ENCODE assay signal across 7 cellular contexts in the genomic region with DNA sequence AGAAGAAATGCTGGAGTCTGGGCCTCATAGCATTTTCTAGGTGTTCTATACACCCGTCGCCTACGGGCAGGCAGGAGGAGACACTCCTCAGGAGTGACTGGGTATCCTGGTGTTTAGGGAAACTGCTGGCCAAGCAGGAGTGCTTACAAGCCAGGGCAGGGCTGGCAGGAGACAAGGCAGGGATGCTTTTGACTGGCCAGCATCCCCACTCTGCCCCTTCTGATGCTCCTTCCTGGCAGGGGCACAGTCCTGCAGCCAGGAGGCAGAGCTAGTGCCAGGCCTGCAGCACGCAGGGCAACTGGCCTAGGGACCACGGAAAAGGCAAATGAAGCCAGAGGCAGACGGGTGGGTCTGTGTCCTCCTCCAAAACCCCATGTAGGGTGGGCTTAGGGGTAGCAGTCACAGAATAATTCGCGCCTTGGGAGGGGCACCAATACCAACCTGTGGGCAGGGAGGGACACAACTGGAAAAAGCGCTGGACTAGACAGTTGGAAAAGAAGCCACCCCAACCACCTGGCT. TPM values are rescaled to one million over a fixed set of nuclear protein-coding genes. Genes with fewer than 3 reads are reported as not detected.
DNase-seq lines count a peak whose midpoint lies in the region; ATAC-seq and TF ChIP-seq lines count a peak whose summit lies in the region.

No MANE protein-coding gene starts in this region.

- H3K9me3 ChIP-seq in OCI-LY7 (ENCODE audit: low read length) = no peaks in the 10 kb centered on the region
- no peaks in the 10 kb centered on the region for H3K9me3 ChIP-seq in duodenal mucosa (ENCODE audit: control insufficient read depth in 1 of 2, low read length in 2 of 2)
- H3K9me3 ChIP-seq in neuron (ENCODE audit: low read length) = no peaks in the 10 kb centered on the region

- peaks cover 3 to 4% of the 10 kb centered on the region in 2 donors for H3K27me3 ChIP-seq in duodenal mucosa (ENCODE audit: control insufficient read depth in 1 of 2, insufficient read depth in 2 of 2, low read length in 2 of 2)
- H3K27me3 ChIP-seq in neuron (ENCODE audit: insufficient read depth, low read length) = peaks cover 7% of the 10 kb centered on the region

- TF ChIP-seq CTCF in GM12864 (IDR thresholded peaks at IDR 0.05; ENCODE audit: low read depth, low read length, missing control alignments) (no peak), OCI-LY7 (conservative IDR thresholded peaks at IDR 0.05; ENCODE audit: low read length) (no peak)

- H4K20me1 ChIP-seq in OCI-LY7 (ENCODE audit: insufficient read depth, low read length) = no peaks in the 10 kb centered on the region

- H3K4me1 ChIP-seq in OCI-LY7 (ENCODE audit: insufficient read depth, low read length, poor library complexity, severe bottlenecking) = peaks cover 16% of the 10 kb centered on the region
- peaks cover 19 to 29% of the 10 kb centered on the region in 2 donors for H3K4me1 ChIP-seq in duodenal mucosa (ENCODE audit: control insufficient read depth in 1 of 2, insufficient read depth in 2 of 2, low read length in 2 of 2)
- H3K4me1 ChIP-seq in neuron (ENCODE audit: insufficient read depth, low read length) = peaks cover 37% of the 10 kb centered on the region

- peaks cover 10% of the 10 kb centered on the region; the same call in 1 of the 2 replicates for H3K79me2 ChIP-seq in OCI-LY7 (ENCODE audit: insufficient read depth, low read depth, low read length)

- intact Hi-C loops in OCI-LY7 (cut with micrococcal nuclease; ENCODE audit: unreplicated experiment) = loop anchor here (2.0 kb wide), 1 partner anchor 54 kb away; no protein-coding TSS in a partner anchor

- POLR2A ChIA-PET in OCI-LY7 (lab: Charles Lee) = interaction anchor here (1.6 to 2.3 kb wide), 2 partner anchors 11 to 22 kb away, joined by 3 to 7 read pairs; no protein-coding TSS in a partner anchor

- no peak for DNase-seq in GM12864 (ENCODE audit: low read depth)
- peak; percentile 37 for DNase-seq in OCI-LY7 (ENCODE audit: low spot score)
- DNase-seq in stimulated activated CD4-positive, alpha-beta T cell treated with anti-CD3 and anti-CD28 coated beads, Interleukin-4, amount 100 ng/mL, for 4 hours = no peak
- DNase-seq in effector CD8-positive, alpha-beta T cell (lab: John Stamatoyannopoulos, UW) = no peak

- peaks cover 15% of the 10 kb centered on the region for H3K36me3 ChIP-seq in OCI-LY7 (ENCODE audit: insufficient read depth, low read length)
- H3K36me3 ChIP-seq in duodenal mucosa (ENCODE audit: control insufficient read depth in 1 of 2, insufficient read depth in 2 of 2, low read length in 2 of 2) = peaks cover 0 to 17% of the 10 kb centered on the region in 2 donors
- H3K36me3 ChIP-seq in neuron (ENCODE audit: insufficient read depth, low read length) = peaks cover 15% of the 10 kb centered on the region

- H2AFZ ChIP-seq in OCI-LY7 (ENCODE audit: low read length) (peak overlapping the region; percentile 66; the same call in 1 of the 2 replicates), neuron (ENCODE audit: low read depth, low read length) (peak overlapping the region; percentile 69)

- BruUV-seq in OCI-LY7 (replicated peaks; lab: Mats Ljungman, UMichigan) = no TSS peak

- H3K9ac ChIP-seq in duodenal mucosa (ENCODE audit: low read depth in 1 of 2, low read length in 2 of 2) = peak overlapping the region; percentile 16 to 49

- CTCF ChIA-PET in OCI-LY7 (lab: Charles Lee; ENCODE audit: unreplicated experiment) = interaction anchor here (0.7 kb wide), 1 partner anchor 10 kb away, joined by 5 read pairs; no protein-coding TSS in a partner anchor

- ATAC-seq in HG03045 (IDR thresholded peaks at IDR 0.05; ENCODE audit: unreplicated experiment) = no peak

- H3K9me2 ChIP-seq in OCI-LY7 (ENCODE audit: insufficient read depth, low read length) = no peaks in the 10 kb centered on the region

- H3K27ac ChIP-seq in OCI-LY7 (ENCODE audit: low read depth, low read length, poor library complexity, severe bottlenecking) = no peak overlapping the region
- no peak overlapping the region for H3K27ac ChIP-seq in duodenal mucosa (ENCODE audit: low read depth, low read length)

- peak overlapping the region; percentile 99 for H3K4me2 ChIP-seq in OCI-LY7 (ENCODE audit: low read length)

- H3K4me3 ChIP-seq in GM12864 (ENCODE audit: low read depth, low read length) (peak overlapping the region; percentile 93), OCI-LY7 (ENCODE audit: low read depth, low read length, poor library complexity, severe bottlenecking) (peak overlapping the region; percentile 90), duodenal mucosa (ENCODE audit: low read depth in 1 of 2, low read length in 2 of 2) (peak overlapping the region; percentile 65 to 71), neuron (ENCODE audit: low read length) (peak overlapping the region; percentile 77)

RNA-seq across cellular contexts. Expression of a gene that starts 4.9 kb away (rescaled TPM):
- total RNA-seq in OCI-LY7 (2014; rRNA removed; shearing (Covaris generic)) = 23.3 and 26.6 TPM in 2 replicates
- total RNA-seq in OCI-LY7 (2022) = 50.5 and 51.3 TPM in 2 replicates

RNA-seq across cellular contexts. Expression of a gene that starts 43.4 kb away (rescaled TPM):
- total RNA-seq in OCI-LY7 (2014; rRNA removed; shearing (Covaris generic)) = not detected in 2 replicates
- not detected in 2 replicates for total RNA-seq in OCI-LY7 (2022)

RNA-seq across cellular contexts. Expression of a gene that starts 50.8 kb away (rescaled TPM):
- 23.7 and 33.9 TPM in 2 replicates for total RNA-seq in OCI-LY7 (2014; rRNA removed; shearing (Covaris generic))
- 19.4 and 22.4 TPM in 2 replicates for total RNA-seq in OCI-LY7 (2022)
